Comparison of ENCODE assay signal across 16 cellular contexts in the genomic region with DNA sequence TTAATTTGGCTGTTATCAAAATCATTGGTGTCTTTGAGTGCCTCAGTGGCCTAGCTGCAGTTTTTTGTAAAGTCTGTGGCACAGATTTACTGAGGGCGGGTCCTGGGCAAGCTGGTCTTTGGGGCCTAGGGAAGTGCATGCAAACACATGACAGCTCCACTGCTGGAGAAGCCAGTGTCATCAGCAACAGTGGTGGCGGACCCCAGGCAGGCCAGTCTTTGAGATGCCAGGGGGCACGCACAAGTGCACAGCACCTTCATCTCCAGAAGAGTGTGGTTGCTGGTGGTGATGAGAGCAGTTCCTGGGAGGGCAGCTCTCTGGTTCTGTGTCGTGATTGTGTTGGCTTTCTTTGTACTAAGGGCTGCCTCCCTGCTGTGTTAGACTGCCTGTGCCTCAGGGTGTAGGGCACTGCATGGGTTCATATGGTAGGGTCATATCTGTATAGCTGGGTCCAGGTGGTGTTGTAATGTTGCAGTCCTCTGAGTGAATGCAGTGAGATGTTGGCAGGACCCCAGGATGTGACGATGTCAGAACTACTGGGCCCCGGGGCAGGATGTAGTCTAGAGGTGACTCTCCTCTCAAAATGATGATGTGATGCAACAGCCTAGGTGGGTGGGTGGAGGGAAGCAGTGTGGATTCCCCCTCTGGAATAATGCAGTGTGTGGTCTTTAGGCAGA.
DNase-seq lines count a peak whose midpoint lies in the region; ATAC-seq and TF ChIP-seq lines count a peak whose summit lies in the region.
"Had no signal": no experiment of that assay in that cellular context is flagged by ENCODE, and none has a peak within 500 bp of the region (broad histone marks: within the 10 kb centered on the region; RNA-seq: fewer than 3 reads in every experiment).

No MANE protein-coding gene starts in this region.

- POLR2A ChIA-PET in activated CD8-positive, alpha-beta T cell treated with anti-CD3 and anti-CD28 coated beads, Interleukin-2, amount 10 ng/mL, durations not matched to agents 7 days and 5 days (lab: Charles Lee), result no interaction called here

- H3K9me3 Mint-ChIP-seq in chondrocyte (ENCODE audit: low read depth), result peaks cover 8% of the 10 kb centered on the region
- H3K9me3 Mint-ChIP-seq in activated CD8-positive, alpha-beta T cell treated with anti-CD3 and anti-CD28 coated beads, Interleukin-2, amount 10 ng/mL, durations not matched to agents 7 days and 5 days (ENCODE audit: insufficient read depth), result peaks cover 9% of the 10 kb centered on the region
- H3K9me3 Mint-ChIP-seq: GM23338 had no signal

- WGBS in neuronal stem cell (ENCODE audit: extremely low coverage in 2 of 2, insufficient read length in 2 of 2, insufficient replicate concordance in 1 of 2), 2 donors, result no CpG with 5 or more reads among the region's 6 CpGs

- H4K8ac ChIP-seq in neuronal stem cell (ENCODE audit: low read depth, low read length), result no peak overlapping the region

- peak overlapping the region; percentile 25 for H3K14ac ChIP-seq in neuronal stem cell (ENCODE audit: low read length)

- H3K18ac ChIP-seq in neuronal stem cell (ENCODE audit: low read length), result no peak overlapping the region

- no peak overlapping the region for H3K4ac ChIP-seq in neuronal stem cell (ENCODE audit: low read length)

- no peak overlapping the region for H2BK12ac ChIP-seq in neuronal stem cell (ENCODE audit: low read length)

- no peaks in the 10 kb centered on the region for H3K27me3 Mint-ChIP-seq in chondrocyte (ENCODE audit: low read depth)
- no peaks in the 10 kb centered on the region for H3K27me3 Mint-ChIP-seq in activated CD8-positive, alpha-beta T cell treated with anti-CD3 and anti-CD28 coated beads, Interleukin-2, amount 10 ng/mL, durations not matched to agents 7 days and 5 days (ENCODE audit: low read depth)

- no peaks in the 10 kb centered on the region for H3K79me1 ChIP-seq in neuronal stem cell (ENCODE audit: low read depth, low read length)

- H3K27me3 ChIP-seq in neuronal stem cell (ENCODE audit: control insufficient read depth in 3 of 3, insufficient read depth in 3 of 3, low read depth in 1 of 3, low read length in 3 of 3), result no peaks in the 10 kb centered on the region
- H3K27me3 ChIP-seq: BLaER1 treated with 17β-estradiol and CSF1 and Interleukin-3, amounts not matched to agents 10 nM and 100 nM had no signal

- H3K9me3 ChIP-seq in neuronal stem cell (replicated peaks in 1 of 2; ENCODE audit: control insufficient read depth in 2 of 2, insufficient read depth in 1 of 2, low read depth in 1 of 2, low read length in 2 of 2), result peaks cover 0 to 5% of the 10 kb centered on the region in 2 donors
- H3K9me3 ChIP-seq: A549; BLaER1 treated with 17β-estradiol and CSF1 and Interleukin-3, amounts not matched to agents 10 nM and 100 nM had no signal

- H3K23ac ChIP-seq in neuronal stem cell (ENCODE audit: low read depth, low read length, poor library complexity), result no peak overlapping the region

- peak; percentile 7 for DNase-seq in ELF-1 (ENCODE audit: low read depth, low spot score)
- DNase-seq in NCI-H69 (lab: John Stamatoyannopoulos, UW), result peak; percentile 12
- peak; percentile 54 for DNase-seq in chondrocyte (ENCODE audit: low spot score)
- no peak for DNase-seq in neuronal stem cell (ENCODE audit: low spot score)
- DNase-seq in substantia nigra (lab: John Stamatoyannopoulos, UW), result no peak
- DNase-seq in activated CD8-positive, alpha-beta T cell treated with anti-CD3 and anti-CD28 coated beads, Interleukin-2, amount 10 ng/mL, durations not matched to agents 7 days and 5 days, result no peak
- DNase-seq in NCI-H345 (lab: John Stamatoyannopoulos, UW), result no peak
- DNase-seq: NCI-H187; NCI-H226; NCI-H526; NK-92 treated with Interleukin-12 subunit alpha and Interleukin-12 subunit beta, amount 100 ng/mL, for 24 hours had no signal

- H3K4me2 ChIP-seq in neuronal stem cell (ENCODE audit: insufficient read depth, low read length, poor library complexity, severe bottlenecking), result no peak overlapping the region
- H3K4me2 ChIP-seq: A549; BLaER1 treated with 17β-estradiol and CSF1 and Interleukin-3, amounts not matched to agents 10 nM and 100 nM; GM23338 had no signal

- H3K27ac ChIP-seq in neuronal stem cell (replicated peaks; ENCODE audit: low read length), result no peak overlapping the region
- no peak overlapping the region for H3K27ac ChIP-seq in substantia nigra (ENCODE audit: low read depth, low read length, poor library complexity, severe bottlenecking)
- H3K27ac ChIP-seq: A549; BLaER1 treated with 17β-estradiol and CSF1 and Interleukin-3, amounts not matched to agents 10 nM and 100 nM had no signal

- H3K36me3 ChIP-seq in neuronal stem cell (replicated peaks in 1 of 2; ENCODE audit: control insufficient read depth in 2 of 2, insufficient read depth in 2 of 2, low read length in 2 of 2), result no peaks in the 10 kb centered on the region
- H3K36me3 ChIP-seq: BLaER1 treated with 17β-estradiol and CSF1 and Interleukin-3, amounts not matched to agents 10 nM and 100 nM had no signal

- no peak overlapping the region for H2AK5ac ChIP-seq in neuronal stem cell (ENCODE audit: low read depth, low read length)

- H2BK120ac ChIP-seq in neuronal stem cell (ENCODE audit: low read depth, low read length), result no peak overlapping the region

- no peak for TF ChIP-seq CTCF in chondrocyte (IDR thresholded peaks at IDR 0.05)

- CTCF ChIA-PET in activated CD8-positive, alpha-beta T cell treated with anti-CD3 and anti-CD28 coated beads, Interleukin-2, amount 10 ng/mL, durations not matched to agents 7 days and 5 days (lab: Charles Lee), result no interaction called here

- H4K91ac ChIP-seq in neuronal stem cell (ENCODE audit: low read depth, low read length, poor library complexity), result no peak overlapping the region

- H3K36me3 Mint-ChIP-seq in chondrocyte (ENCODE audit: low read depth), result peaks cover 5% of the 10 kb centered on the region
- H3K36me3 Mint-ChIP-seq in activated CD8-positive, alpha-beta T cell treated with anti-CD3 and anti-CD28 coated beads, Interleukin-2, amount 10 ng/mL, durations not matched to agents 7 days and 5 days (ENCODE audit: low read depth), result no peaks in the 10 kb centered on the region

- H3K4me1 Mint-ChIP-seq in chondrocyte (ENCODE audit: low read depth), result no peaks in the 10 kb centered on the region
- no peaks in the 10 kb centered on the region for H3K4me1 Mint-ChIP-seq in activated CD8-positive, alpha-beta T cell treated with anti-CD3 and anti-CD28 coated beads, Interleukin-2, amount 10 ng/mL, durations not matched to agents 7 days and 5 days (ENCODE audit: low read depth)

- no peak for ATAC-seq in activated CD8-positive, alpha-beta T cell treated with anti-CD3 and anti-CD28 coated beads, Interleukin-2, amount 10 ng/mL, durations not matched to agents 7 days and 5 days
- ATAC-seq in GM19351 (IDR thresholded peaks at IDR 0.05; ENCODE audit: unreplicated experiment), result no peak
- ATAC-seq: A549, GM23338, HepG2 had no signal

- peaks cover 2 to 3% of the 10 kb centered on the region in 2 donors for H3K4me1 ChIP-seq in neuronal stem cell (ENCODE audit: control insufficient read depth in 2 of 2, insufficient read depth in 1 of 2, low read depth in 1 of 2, low read length in 2 of 2)
- H3K4me1 ChIP-seq: A549; BLaER1 treated with 17β-estradiol and CSF1 and Interleukin-3, amounts not matched to agents 10 nM and 100 nM had no signal

- H2AFZ ChIP-seq in neuronal stem cell (ENCODE audit: low read length), result no peak overlapping the region
- H2AFZ ChIP-seq: GM23338 had no signal

- H2BK15ac ChIP-seq in neuronal stem cell (ENCODE audit: low read length), result no peak overlapping the region

- no peak overlapping the region for H2BK5ac ChIP-seq in neuronal stem cell (ENCODE audit: low read length)

- H3K9ac ChIP-seq in neuronal stem cell (ENCODE audit: low read depth, low read length, poor library complexity), result no peak overlapping the region
- H3K9ac ChIP-seq: BLaER1 treated with 17β-estradiol and CSF1 and Interleukin-3, amounts not matched to agents 10 nM and 100 nM had no signal

- no peak overlapping the region for H3K4me3 ChIP-seq in neuronal stem cell (ENCODE audit: low read length in 2 of 2)
- H3K4me3 ChIP-seq: A549; BLaER1 treated with 17β-estradiol and CSF1 and Interleukin-3, amounts not matched to agents 10 nM and 100 nM; GM23338 had no signal

- no peak overlapping the region for H3K27ac Mint-ChIP-seq in chondrocyte (ENCODE audit: unreplicated experiment)
- no peak overlapping the region for H3K27ac Mint-ChIP-seq in activated CD8-positive, alpha-beta T cell treated with anti-CD3 and anti-CD28 coated beads, Interleukin-2, amount 10 ng/mL, durations not matched to agents 7 days and 5 days
- H3K27ac Mint-ChIP-seq: GM23338 had no signal

- no peak overlapping the region for H3K4me3 Mint-ChIP-seq in chondrocyte (ENCODE audit: unreplicated experiment)
- no peak overlapping the region for H3K4me3 Mint-ChIP-seq in activated CD8-positive, alpha-beta T cell treated with anti-CD3 and anti-CD28 coated beads, Interleukin-2, amount 10 ng/mL, durations not matched to agents 7 days and 5 days
- H3K4me3 Mint-ChIP-seq: GM23338 had no signal

Comparison
In these comparisons a context has a peak if more than half of its experiments do, and no peak if none do; other contexts are left out.
1. DNase-seq: peak in ELF-1 (single experiment), NCI-H69 (single experiment) and chondrocyte (single experiment); none in neuronal stem cell (single experiment), substantia nigra (0 of 49), activated CD8-positive, alpha-beta T cell treated with anti-CD3 and anti-CD28 coated beads, Interleukin-2, amount 10 ng/mL, durations not matched to agents 7 days and 5 days (single experiment) and NCI-H345 (single experiment).